ENCODE assay signal across 10 cellular contexts in genomic region chr2:55862673-55863390, GRCh38.
DNase-seq lines count a peak whose midpoint lies in the region; ATAC-seq and TF ChIP-seq lines count a peak whose summit lies in the region.
"Had no signal": no experiment of that assay in that cellular context is flagged by ENCODE, and none has a peak within 500 bp of the region (broad histone marks: within the 10 kb centered on the region; RNA-seq: fewer than 3 reads in every experiment).

No MANE protein-coding gene starts in this region.

- intact Hi-C loops in Caco-2 (cut with micrococcal nuclease; ENCODE audit: unreplicated experiment) = no loop called here

- H3K4me1 Mint-ChIP-seq in Caco-2 (ENCODE audit: low read depth, unreplicated experiment) = no peaks in the 10 kb centered on the region
- H3K4me1 Mint-ChIP-seq: activated naive CD4-positive, alpha-beta T cell treated with anti-CD3 and anti-CD28 coated beads, Interleukin-2, amount 10 ng/mL, durations not matched to agents 7 days and 5 days; B cell had no signal

- CTCF ChIA-PET in Caco-2 (lab: Charles Lee) = no interaction called here

- H3K4me3 ChIP-seq in MG63 (no peak overlapping the region), choroid plexus epithelial cell (ENCODE audit: low read depth, low read length) (no peak overlapping the region), lung (no peak overlapping the region), Caco-2 (ENCODE audit: low read depth, low read length) (no peak overlapping the region)

- no peaks in the 10 kb centered on the region for H3K27me3 Mint-ChIP-seq in Caco-2 (ENCODE audit: insufficient read depth, unreplicated experiment)
- H3K27me3 Mint-ChIP-seq: activated naive CD4-positive, alpha-beta T cell treated with anti-CD3 and anti-CD28 coated beads, Interleukin-2, amount 10 ng/mL, durations not matched to agents 7 days and 5 days had no signal

- no TSS peak for BruUV-seq in Caco-2 (replicated peaks; lab: Mats Ljungman, UMichigan)

- H3K27me3 ChIP-seq in MG63 (no peaks in the 10 kb centered on the region), lung (ENCODE audit: control insufficient read depth, insufficient read depth) (no peaks in the 10 kb centered on the region), Caco-2 (replicated peaks; ENCODE audit: control insufficient read depth, insufficient read depth, low read length) (no peaks in the 10 kb centered on the region)

- TF ChIP-seq CTCF in choroid plexus epithelial cell (conservative IDR thresholded peaks at IDR 0.05; ENCODE audit: low read depth, low read length) (no peak), lung (IDR thresholded peaks at IDR 0.05; ENCODE audit: control extremely low read depth, extremely low read depth) (no peak), Caco-2 (IDR thresholded peaks at IDR 0.05; ENCODE audit: insufficient read depth in 1 of 2, low read depth in 1 of 2, low read length in 1 of 2, severe bottlenecking in 1 of 2, unreplicated experiment in 1 of 2) (no peak)

- ATAC-seq in lung (ENCODE audit: insufficient read depth, low FRiP score) (peak; percentile 88), GM21619 (IDR thresholded peaks at IDR 0.05; ENCODE audit: unreplicated experiment) (no peak), HG02970 (IDR thresholded peaks at IDR 0.05; ENCODE audit: low FRiP score, unreplicated experiment) (no peak)

- H3K4me1 ChIP-seq in lung (ENCODE audit: control insufficient read depth in 2 of 2, insufficient read depth in 2 of 2, low read length in 2 of 2) (peaks cover 0 to 5% of the 10 kb centered on the region in 2 donors), Caco-2 (no peaks in the 10 kb centered on the region)

- WGBS in lung, 2 donors = 82 to 89% methylated on average over 7 of the region's 7 CpGs

- no peak overlapping the region for H3K27ac Mint-ChIP-seq in Caco-2 (ENCODE audit: unreplicated experiment)
- H3K27ac Mint-ChIP-seq: activated naive CD4-positive, alpha-beta T cell treated with anti-CD3 and anti-CD28 coated beads, Interleukin-2, amount 10 ng/mL, durations not matched to agents 7 days and 5 days; B cell had no signal

- POLR2A ChIA-PET in Caco-2 (lab: Charles Lee) = no interaction called here

- DNase-seq in A172 (ENCODE audit: low spot score) = peak; percentile 99
- peak; percentile 70 for DNase-seq in MG63
- peak; percentile 100 for DNase-seq in choroid plexus epithelial cell (ENCODE audit: low read depth)
- peak; percentile 64 for DNase-seq in lung (ENCODE audit: low spot score)
- DNase-seq in Caco-2 = no peak
- DNase-seq in T-helper 9 cell = no peak
- DNase-seq: activated naive CD4-positive, alpha-beta T cell treated with anti-CD3 and anti-CD28 coated beads, Interleukin-2, amount 10 ng/mL, durations not matched to agents 7 days and 5 days had no signal

- no peak overlapping the region for H3K4me3 Mint-ChIP-seq in Caco-2 (ENCODE audit: unreplicated experiment)
- H3K4me3 Mint-ChIP-seq: activated naive CD4-positive, alpha-beta T cell treated with anti-CD3 and anti-CD28 coated beads, Interleukin-2, amount 10 ng/mL, durations not matched to agents 7 days and 5 days; B cell had no signal

- H3K36me3 ChIP-seq in MG63 (peaks cover 5% of the 10 kb centered on the region), lung (ENCODE audit: control insufficient read depth in 2 of 2, insufficient read depth in 2 of 2, low read length in 2 of 2) (no peaks in the 10 kb centered on the region), Caco-2 (ENCODE audit: control insufficient read depth, insufficient read depth, low read length) (no peaks in the 10 kb centered on the region)

- H3K9me3 ChIP-seq in MG63 = no peaks in the 10 kb centered on the region; the same call in 1 of the 2 replicates
- H3K9me3 ChIP-seq in lung (ENCODE audit: control insufficient read depth in 2 of 2, insufficient read depth in 1 of 2, low read length in 1 of 2) = no peaks in the 10 kb centered on the region
- no peaks in the 10 kb centered on the region for H3K9me3 ChIP-seq in Caco-2

- no peaks in the 10 kb centered on the region for H3K36me3 Mint-ChIP-seq in Caco-2 (ENCODE audit: insufficient read depth, unreplicated experiment)
- H3K36me3 Mint-ChIP-seq: activated naive CD4-positive, alpha-beta T cell treated with anti-CD3 and anti-CD28 coated beads, Interleukin-2, amount 10 ng/mL, durations not matched to agents 7 days and 5 days had no signal

- peak overlapping the region in 1 of 2 donors; percentile 81 for H3K27ac ChIP-seq in lung (ENCODE audit: low read depth in 1 of 2, low read length in 1 of 2)

- H3K9me3 Mint-ChIP-seq in Caco-2 (ENCODE audit: unreplicated experiment) = no peaks in the 10 kb centered on the region
- H3K9me3 Mint-ChIP-seq: activated naive CD4-positive, alpha-beta T cell treated with anti-CD3 and anti-CD28 coated beads, Interleukin-2, amount 10 ng/mL, durations not matched to agents 7 days and 5 days had no signal

Comparison
In these comparisons a context has a peak if more than half of its experiments do, and no peak if none do; other contexts are left out.
1. DNase-seq: peak in A172 (single experiment), MG63 (single experiment), choroid plexus epithelial cell (single experiment) and lung (single experiment); none in Caco-2 (0 of 2) and T-helper 9 cell (single experiment).